In the genomic region with DNA sequence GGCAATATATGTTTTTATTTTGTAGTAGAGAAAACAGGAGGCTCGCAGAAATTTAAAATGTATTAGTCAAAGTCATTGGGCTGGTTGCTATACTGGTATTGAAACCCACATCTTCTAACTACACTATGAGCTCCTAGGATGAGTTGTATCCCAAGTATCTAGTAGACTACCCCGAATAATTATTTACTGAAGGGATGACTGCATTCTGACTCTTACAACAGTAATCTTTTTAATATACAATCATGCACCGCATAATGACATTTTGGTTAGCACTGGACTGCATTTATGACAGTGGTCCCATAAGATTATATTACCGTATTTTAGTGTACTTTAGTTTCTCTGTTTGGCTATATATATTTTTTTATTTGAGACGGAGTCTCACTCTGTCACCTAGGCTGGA, we compare ENCODE assay signal across 22 cellular contexts.
"Had no signal": no experiment of that assay in that cellular context is flagged by ENCODE, and none has a peak within 500 bp of the region (broad histone marks: within the 10 kb centered on the region; RNA-seq: fewer than 3 reads in every experiment).

No MANE protein-coding gene starts in this region.

- H3K4me2 ChIP-seq: hepatocyte had no signal

- H3K36me3 ChIP-seq: right lobe of liver, uterus had no signal

- H3K27me3 ChIP-seq: dorsolateral prefrontal cortex, gastrocnemius medialis, hepatocyte, left lung, neutrophil, pancreas, right lobe of liver, tibial nerve, upper lobe of right lung, uterus had no signal

- H3K4me1 ChIP-seq: gastrocnemius medialis, left lung, pancreas, right lobe of liver, tibial nerve, upper lobe of right lung, uterus had no signal

- H3K9me3 ChIP-seq: gastrocnemius medialis, left lung, mucosa of descending colon, neutrophil, pancreas, right lobe of liver, thoracic aorta, tibial nerve, upper lobe of right lung, uterus had no signal

- H3K27ac ChIP-seq: dorsolateral prefrontal cortex, gastrocnemius medialis, hepatocyte, left lung, pancreas, right lobe of liver, thoracic aorta, tibial nerve, upper lobe of right lung, uterus had no signal

- H3K79me2 ChIP-seq: hepatocyte had no signal

- DNase-seq: dorsolateral prefrontal cortex; effector CD4-positive, alpha-beta T cell; gastrocnemius medialis; head of caudate nucleus; kidney; left cardiac atrium; left lung; mesenchymal stem cell; mucosa of descending colon; naive B cell; pancreas; right lobe of liver; small intestine; stimulated activated CD4-positive, alpha-beta T cell treated with anti-CD3 and anti-CD28 coated beads, Interleukin-15, amount 100 ng/mL, for 24 hours; stimulated activated CD4-positive, alpha-beta T cell treated with anti-CD3 and anti-CD28 coated beads, Interleukin-2, amount 100 ng/mL, for 48 hours; stimulated activated naive B cell treated with anti-CD40 and anti-IgM and Interleukin-4, amounts not matched to agents 10 μg/mL and 1 μg/mL and 100 μg/mL, for 72 hours; upper lobe of right lung; uterus had no signal

- ATAC-seq: gastrocnemius medialis; left cardiac atrium; left lung; mucosa of descending colon; pancreas; right lobe of liver; stimulated activated naive B cell treated with anti-CD40 and anti-IgM and Interleukin-4, amounts not matched to agents 10 μg/mL and 1 μg/mL and 100 μg/mL, for 72 hours; upper lobe of right lung had no signal

- H2AFZ ChIP-seq: hepatocyte had no signal

- H3K4me3 ChIP-seq: dorsolateral prefrontal cortex, gastrocnemius medialis, hepatocyte, left lung, mucosa of descending colon, pancreas, right lobe of liver, thoracic aorta, tibial nerve, upper lobe of right lung, uterus had no signal
